8 cellular contexts compared by ENCODE assay signal in genomic region chr7:64307254-64308018, GRCh38. TPM values are rescaled to one million over a fixed set of nuclear protein-coding genes. Genes with fewer than 3 reads are reported as not detected.
DNase-seq lines count a peak whose midpoint lies in the region; ATAC-seq lines count a peak whose summit lies in the region.

No MANE protein-coding gene starts in this region.

- H2BK15ac ChIP-seq in mesendoderm (replicated peaks; ENCODE audit: low read depth), result no peak overlapping the region

- no peak overlapping the region for H4K5ac ChIP-seq in mesendoderm (ENCODE audit: low read length)

- no peak overlapping the region for H3K56ac ChIP-seq in mesendoderm (ENCODE audit: low read length)

- H3K27me3 ChIP-seq in mesendoderm (ENCODE audit: insufficient read depth, low read length, poor library complexity), result no peaks in the 10 kb centered on the region

- H3K4ac ChIP-seq in mesendoderm (ENCODE audit: low read depth, low read length), result no peak overlapping the region

- no peak overlapping the region for H4K8ac ChIP-seq in mesendoderm (ENCODE audit: low read depth, low read length)

- no CpG with 5 or more reads among the region's 33 CpGs for WGBS in mesendoderm (ENCODE audit: extremely low coverage, insufficient coverage, low lambda C conversion rate)

- no peak overlapping the region for H3K23ac ChIP-seq in mesendoderm (ENCODE audit: low read length)

- no peaks in the 10 kb centered on the region for H3K79me2 ChIP-seq in mesendoderm (ENCODE audit: control insufficient read depth, insufficient read depth, low read length)

- no peak overlapping the region for H2AK5ac ChIP-seq in mesendoderm (ENCODE audit: low read length)

- H3K4me1 ChIP-seq in mesendoderm (ENCODE audit: control insufficient read depth, low read depth, low read length), result no peaks in the 10 kb centered on the region

- H3K9ac ChIP-seq in mesendoderm (ENCODE audit: low read length), result no peak overlapping the region

- no peak overlapping the region for H3K4me3 ChIP-seq in mesendoderm (ENCODE audit: low read length)

- no peak overlapping the region for H3K18ac ChIP-seq in mesendoderm (ENCODE audit: low read length)

- ATAC-seq in HG03039 (IDR thresholded peaks at IDR 0.05; ENCODE audit: unreplicated experiment), result peak; percentile 100

- H2BK120ac ChIP-seq in mesendoderm (ENCODE audit: low read depth, low read length), result no peak overlapping the region

- H3K27ac ChIP-seq in mesendoderm (ENCODE audit: low read depth, low read length), result no peak overlapping the region

- H3K36me3 ChIP-seq in mesendoderm (ENCODE audit: control insufficient read depth, insufficient read depth, low read length), result no peaks in the 10 kb centered on the region

- H2BK5ac ChIP-seq in mesendoderm (ENCODE audit: low read length), result no peak overlapping the region

- no peaks in the 10 kb centered on the region for H3K79me1 ChIP-seq in mesendoderm (ENCODE audit: low read length)

- DNase-seq in SIG-M5 treated with dmso at 0.1 percent for 504 hours (lab: John Stamatoyannopoulos, UW; ENCODE audit: unreplicated experiment) (peak; percentile 44), SIG-M5 (lab: John Stamatoyannopoulos, UW) (no peak), NCI-H2196 (lab: John Stamatoyannopoulos, UW; ENCODE audit: unreplicated experiment) (peak; percentile 94), dermis blood vessel endothelial cell (peak; percentile 48), mesendoderm (peak; percentile 63)
- peak; percentile 82 to 92 for DNase-seq in activated CD4-positive, alpha-beta T cell treated with anti-CD3 and anti-CD28 coated beads, Interleukin-2, amount 50 U/mL, for 24 hours (ENCODE audit: low read depth in 1 of 2, low spot score in 1 of 2)
- DNase-seq in stimulated activated CD8-positive, alpha-beta memory T cell treated with anti-CD3 and anti-CD28 coated beads, Interleukin-4, amount 100 ng/mL, for 1 hour (ENCODE audit: low read depth in 2 of 2, low spot score in 1 of 2), result peak; percentile 74 to 88

- H3K4me2 ChIP-seq in mesendoderm (ENCODE audit: low read length), result no peak overlapping the region

RNA-seq across cellular contexts. Expression of gene ZNF736, which starts 6.3 kb away (rescaled TPM):
- 8.7 and 11.2 TPM in 2 replicates for total RNA-seq in dermis blood vessel endothelial cell
- 0.31 TPM for polyA plus RNA-seq in mesendoderm (2013, experiment 1 of 2)
- polyA plus RNA-seq in mesendoderm (2013, experiment 2 of 2), result 0.24 TPM
